Comparison of ENCODE assay signal across 8 cellular contexts in the genomic region with DNA sequence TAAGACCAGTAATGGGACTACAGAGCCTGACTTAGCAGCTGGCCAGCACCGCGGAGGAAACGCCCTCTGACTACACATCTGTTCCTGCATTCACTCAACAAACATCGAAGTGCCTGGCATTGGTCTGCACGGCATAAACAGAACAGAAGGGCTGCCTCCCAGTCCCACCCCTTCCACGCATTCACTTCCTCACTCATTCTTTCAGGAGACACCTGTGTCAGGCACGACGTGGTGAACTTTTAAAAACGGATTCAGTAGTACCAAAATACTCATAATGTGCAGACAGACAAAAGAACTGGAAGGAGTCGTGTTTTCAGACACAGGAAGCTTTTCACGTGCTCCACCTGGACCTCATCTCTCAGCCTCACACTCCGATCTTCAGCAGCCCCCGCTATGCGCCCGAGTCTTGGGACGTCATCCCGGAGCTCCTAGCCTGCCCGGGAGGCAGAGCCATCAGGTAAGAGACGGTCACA.
A peak's percentile ranks its signal among the peaks of the same experiment; 100 is the strongest.
DNase-seq lines count a peak whose midpoint lies in the region; ATAC-seq and TF ChIP-seq lines count a peak whose summit lies in the region.

No MANE protein-coding gene starts in this region.

- no peak for TF ChIP-seq CTCF in left lung (IDR thresholded peaks at IDR 0.05)

- no peaks in the 10 kb centered on the region for H3K36me3 ChIP-seq in left lung

- H3K36me3 Mint-ChIP-seq in activated T-cell treated with anti-CD3 and anti-CD28 coated beads, Interleukin-2, amount 50 U/mL, for 24 hours (ENCODE audit: low read depth): peaks cover 3% of the 10 kb centered on the region

- H3K27me3 ChIP-seq in left lung: no peaks in the 10 kb centered on the region

- H3K9me3 ChIP-seq in left lung: no peaks in the 10 kb centered on the region

- peak overlapping the region; percentile 47 for H3K27ac Mint-ChIP-seq in activated T-cell treated with anti-CD3 and anti-CD28 coated beads, Interleukin-2, amount 50 U/mL, for 24 hours

- H3K4me3 Mint-ChIP-seq in activated T-cell treated with anti-CD3 and anti-CD28 coated beads, Interleukin-2, amount 50 U/mL, for 24 hours: peak overlapping the region; percentile 63

- peaks cover 16 to 54% of the 10 kb centered on the region in 2 donors for H3K4me1 ChIP-seq in left lung

- DNase-seq in activated T-cell treated with anti-CD3 and anti-CD28 coated beads, Interleukin-2, amount 50 U/mL, for 24 hours: no peak
- DNase-seq in activated T-cell treated with anti-CD3 and anti-CD28 coated beads, Interleukin-2, amount 50 U/mL, for 1 hour: no peak
- DNase-seq in activated CD4-positive, alpha-beta T cell treated with anti-CD3 and anti-CD28 coated beads, Interleukin-2, amount 50 U/mL, for 1 hour: peak; percentile 8
- peak in 1 of 2 donors; percentile 57 for DNase-seq in left lung
- DNase-seq in hippocampal formation (lab: John Stamatoyannopoulos, UW): no peak
- DNase-seq in LoVo (ENCODE audit: low spot score): no peak
- DNase-seq in SHP77 treated with DMSO at 0.1 percent for 48 hours (lab: John Stamatoyannopoulos, UW): no peak

- H3K4me1 Mint-ChIP-seq in activated T-cell treated with anti-CD3 and anti-CD28 coated beads, Interleukin-2, amount 50 U/mL, for 24 hours (ENCODE audit: low read depth): peaks cover 37% of the 10 kb centered on the region

- H3K9me3 Mint-ChIP-seq in activated T-cell treated with anti-CD3 and anti-CD28 coated beads, Interleukin-2, amount 50 U/mL, for 24 hours: no peaks in the 10 kb centered on the region

- ATAC-seq in HG02943 (IDR thresholded peaks at IDR 0.05; ENCODE audit: low read depth, unreplicated experiment) (peak; percentile 74), left lung (peak; percentile 14)

- no peaks in the 10 kb centered on the region for H3K27me3 Mint-ChIP-seq in activated T-cell treated with anti-CD3 and anti-CD28 coated beads, Interleukin-2, amount 50 U/mL, for 24 hours

- H3K4me3 ChIP-seq in left lung: peak overlapping the region in 1 of 2 donors; percentile 29

- intact Hi-C loops in left lung (cut with DNase I): no loop called here

- peak overlapping the region; percentile 17 to 68 for H3K27ac ChIP-seq in left lung
